9 cellular contexts compared by ENCODE assay signal in genomic region chr10:133608855-133609254, GRCh38. TPM values are rescaled to one million over a fixed set of nuclear protein-coding genes. Genes with fewer than 3 reads are reported as not detected.
DNase-seq lines count a peak whose midpoint lies in the region; TF ChIP-seq lines count a peak whose summit lies in the region.
"Had no signal": no experiment of that assay in that cellular context is flagged by ENCODE, and none has a peak within 500 bp of the region (broad histone marks: within the 10 kb centered on the region; RNA-seq: fewer than 3 reads in every experiment).

No MANE protein-coding gene starts in this region.

- H3K36me3 ChIP-seq in PC-9 (ENCODE audit: low read depth) (no peaks in the 10 kb centered on the region), neuronal stem cell (replicated peaks in 1 of 2; ENCODE audit: control insufficient read depth in 2 of 2, insufficient read depth in 2 of 2, low read length in 2 of 2) (no peaks in the 10 kb centered on the region)

- DNase-seq in AG10803 (ENCODE audit: low read depth), result peak; percentile 25
- DNase-seq in GM13976 (ENCODE audit: low spot score), result no peak
- peak; percentile 51 to 59 for DNase-seq in SHP77 (lab: John Stamatoyannopoulos, UW)
- DNase-seq in kidney tubule cell (ENCODE audit: low spot score), result peak; percentile 7
- DNase-seq in PC-9, result no peak
- DNase-seq in activated CD4-positive, alpha-beta T cell treated with anti-CD3 and anti-CD28 coated beads, Interleukin-2, amount 50 U/mL, for 4 hours, result no peak
- DNase-seq in activated naive CD4-positive, alpha-beta T cell treated with Interleukin-2 at 50 U/mL for 16 hours, result no peak
- DNase-seq in neuronal stem cell (ENCODE audit: low spot score), result no peak
- DNase-seq: activated CD4-positive, alpha-beta T cell treated with anti-CD3 and anti-CD28 coated beads, Interleukin-2, amount 10 ng/mL, durations not matched to agents 24 days and 14 days had no signal

- no peaks in the 10 kb centered on the region for H3K79me1 ChIP-seq in neuronal stem cell (ENCODE audit: low read depth, low read length)

- POLR2A ChIA-PET in PC-9 (lab: Charles Lee; ENCODE audit: unreplicated experiment), result no interaction called here

- CTCF ChIA-PET in PC-9 (lab: Charles Lee), result no interaction called here

- no peak overlapping the region for H2BK12ac ChIP-seq in neuronal stem cell (ENCODE audit: low read length)

- H3K4me2 ChIP-seq in PC-9 (no peak overlapping the region), neuronal stem cell (ENCODE audit: insufficient read depth, low read length, poor library complexity, severe bottlenecking) (no peak overlapping the region)

- no CpG with 5 or more reads among the region's 3 CpGs for WGBS in neuronal stem cell (ENCODE audit: extremely low coverage in 2 of 2, insufficient read length in 2 of 2, insufficient replicate concordance in 1 of 2), 2 donors

- H3K4me3 ChIP-seq in AG10803 (ENCODE audit: low read length) (no peak overlapping the region), PC-9 (no peak overlapping the region), neuronal stem cell (ENCODE audit: low read length in 2 of 2) (no peak overlapping the region)

- H3K4ac ChIP-seq in neuronal stem cell (ENCODE audit: low read length), result no peak overlapping the region

- no peaks in the 10 kb centered on the region for H3K79me2 ChIP-seq in PC-9 (ENCODE audit: low read depth)

- H2BK120ac ChIP-seq in neuronal stem cell (ENCODE audit: low read depth, low read length), result no peak overlapping the region

- H4K91ac ChIP-seq in neuronal stem cell (ENCODE audit: low read depth, low read length, poor library complexity), result no peak overlapping the region

- no peak overlapping the region for H4K8ac ChIP-seq in neuronal stem cell (ENCODE audit: low read depth, low read length)

- H3K27ac ChIP-seq in PC-9 (no peak overlapping the region), neuronal stem cell (replicated peaks; ENCODE audit: low read length) (no peak overlapping the region)

- H3K9me3 ChIP-seq in PC-9 (ENCODE audit: insufficient read depth, low read depth) (no peaks in the 10 kb centered on the region), neuronal stem cell (replicated peaks in 1 of 2; ENCODE audit: control insufficient read depth in 2 of 2, insufficient read depth in 1 of 2, low read depth in 1 of 2, low read length in 2 of 2) (peaks cover 0 to 15% of the 10 kb centered on the region in 2 donors)

- no peaks in the 10 kb centered on the region for H3K9me2 ChIP-seq in PC-9 (ENCODE audit: insufficient read depth)

- H2AK5ac ChIP-seq in neuronal stem cell (ENCODE audit: low read depth, low read length), result no peak overlapping the region

- intact Hi-C loops in PC-9 (cut with micrococcal nuclease; ENCODE audit: unreplicated experiment), result no loop called here

- no peak overlapping the region for H2BK5ac ChIP-seq in neuronal stem cell (ENCODE audit: low read length)

- no peaks in the 10 kb centered on the region for H4K20me1 ChIP-seq in PC-9 (ENCODE audit: insufficient read depth)

- H3K4me1 ChIP-seq in PC-9 (replicated peaks; ENCODE audit: insufficient read depth) (no peaks in the 10 kb centered on the region), neuronal stem cell (ENCODE audit: control insufficient read depth in 2 of 2, insufficient read depth in 1 of 2, low read depth in 1 of 2, low read length in 2 of 2) (no peaks in the 10 kb centered on the region)

- no peak overlapping the region for H3K9ac ChIP-seq in neuronal stem cell (ENCODE audit: low read depth, low read length, poor library complexity)

- TF ChIP-seq CTCF in AG10803 (conservative IDR thresholded peaks at IDR 0.05; ENCODE audit: low read length) (peak; percentile 63), GM13976 (IDR thresholded peaks at IDR 0.05; ENCODE audit: borderline replicate concordance, control extremely low read depth, extremely low read depth, insufficient read depth, missing control alignments) (peak; percentile 7), PC-9 (conservative IDR thresholded peaks at IDR 0.05) (no peak)

- H3K23ac ChIP-seq in neuronal stem cell (ENCODE audit: low read depth, low read length, poor library complexity), result no peak overlapping the region

- H3F3A ChIP-seq in PC-9 (ENCODE audit: insufficient read depth, low read depth), result no peaks in the 10 kb centered on the region

- H3K27me3 ChIP-seq in PC-9 (ENCODE audit: insufficient read depth, low read depth), result no peaks in the 10 kb centered on the region
- peaks cover 0 to under 1% (median 0%) of the 10 kb centered on the region in 3 experiments for H3K27me3 ChIP-seq in neuronal stem cell (ENCODE audit: control insufficient read depth in 3 of 3, insufficient read depth in 3 of 3, low read depth in 1 of 3, low read length in 3 of 3)

- no peak overlapping the region for H2BK15ac ChIP-seq in neuronal stem cell (ENCODE audit: low read length)

- no TSS peak for BruUV-seq in PC-9 (replicated peaks; lab: Mats Ljungman, UMichigan)

- in situ Hi-C loops in GM13976 (cut with MboI; ENCODE audit: low sequenced_read_pairs, unreplicated experiment), result no loop called here

- no peak overlapping the region for H3K14ac ChIP-seq in neuronal stem cell (ENCODE audit: low read length)

- H2AFZ ChIP-seq in PC-9, result no peak overlapping the region
- no peak overlapping the region for H2AFZ ChIP-seq in neuronal stem cell (ENCODE audit: low read length)

- no peak overlapping the region for H3K18ac ChIP-seq in neuronal stem cell (ENCODE audit: low read length)

RNA-seq across cellular contexts. Expression of gene FRG2B, which starts 17.7 kb away (rescaled TPM):
- not detected in 2 replicates for total RNA-seq in PC-9 (2021)
- not detected for polyA plus RNA-seq in neuronal stem cell (2013, experiment 1 of 2)
- not detected for polyA plus RNA-seq in neuronal stem cell (2013, experiment 2 of 2)
- total RNA-seq: activated CD4-positive, alpha-beta T cell treated with anti-CD3 and anti-CD28 coated beads, Interleukin-2, amount 10 ng/mL, durations not matched to agents 24 days and 14 days had no signal

RNA-seq across cellular contexts. Expression of gene SYCE1, which starts 43.5 kb away (rescaled TPM):
- not detected in 2 replicates for total RNA-seq in PC-9 (2021)
- polyA plus RNA-seq in neuronal stem cell (2013, experiment 1 of 2), result not detected
- polyA plus RNA-seq in neuronal stem cell (2013, experiment 2 of 2), result not detected

Comparison
In these comparisons a context has a peak if more than half of its experiments do, and no peak if none do; other contexts are left out.
1. DNase-seq: peak in AG10803 (single experiment), SHP77 (2 of 2) and kidney tubule cell (single experiment); none in GM13976 (single experiment), PC-9 (0 of 2), activated CD4-positive, alpha-beta T cell treated with anti-CD3 and anti-CD28 coated beads, Interleukin-2, amount 50 U/mL, for 4 hours (0 of 2), activated naive CD4-positive, alpha-beta T cell treated with Interleukin-2 at 50 U/mL for 16 hours (single experiment) and neuronal stem cell (single experiment).